Comparison of ENCODE assay signal across 25 cellular contexts in genomic region chr7:21454182-21454581, GRCh38.
"Had no signal": no experiment of that assay in that cellular context is flagged by ENCODE, and none has a peak within 500 bp of the region (broad histone marks: within the 10 kb centered on the region; RNA-seq: fewer than 3 reads in every experiment).

No MANE protein-coding gene starts in this region.

- DNase-seq: activated CD4-positive, alpha-beta memory T cell treated with anti-CD3 and anti-CD28 coated beads, Interleukin-2, amount 10 ng/mL, durations not matched to agents 7 days and 5 days; activated CD4-positive, alpha-beta T cell treated with anti-CD3 and anti-CD28 coated beads, Interleukin-2, amount 10 ng/mL, durations not matched to agents 24 days and 14 days; activated CD8-positive, alpha-beta memory T cell treated with anti-CD3 and anti-CD28 coated beads, Interleukin-2, amount 10 ng/mL, durations not matched to agents 7 days and 5 days; activated gamma-delta T cell treated with Interleukin-2 at 50 U/mL for 16 hours; activated T-cell treated with anti-CD3 and anti-CD28 coated beads for 4 hours; aorta; foreskin keratinocyte; glutamatergic neuron; immature natural killer cell; left lung; midbrain; retina; spleen; stimulated activated CD4-positive, alpha-beta T cell treated with anti-CD3 and anti-CD28 coated beads, Interleukin-4, amount 100 ng/mL, for 1 hour; stimulated activated naive CD4-positive, alpha-beta T cell; T-helper 2 cell; testis had no signal

- H3K27ac Mint-ChIP-seq: activated CD4-positive, alpha-beta memory T cell treated with anti-CD3 and anti-CD28 coated beads, Interleukin-2, amount 10 ng/mL, durations not matched to agents 7 days and 5 days; activated CD4-positive, alpha-beta T cell treated with anti-CD3 and anti-CD28 coated beads, Interleukin-2, amount 10 ng/mL, durations not matched to agents 24 days and 14 days; activated CD8-positive, alpha-beta memory T cell treated with anti-CD3 and anti-CD28 coated beads, Interleukin-2, amount 10 ng/mL, durations not matched to agents 7 days and 5 days; activated T-helper 1 cell treated with anti-CD3 and anti-CD28 coated beads, Interleukin-12 subunit alpha, Interleukin-12 subunit beta, Interleukin-2, Interleukin-4 antibody, amounts not matched to agents 30 ng/mL and 10 ng/mL and 1 ng/mL, durations not matched to agents 14 hours and 24 hours and 36 hours; brain; natural killer cell treated with Interleukin-12 subunit alpha and Interleukin-12 subunit beta and Interleukin-15 and Interleukin-18, amount 100 ng/mL, for 72 hours; progenitor cell of endocrine pancreas had no signal

- H3K4me3 Mint-ChIP-seq: activated CD4-positive, alpha-beta memory T cell treated with anti-CD3 and anti-CD28 coated beads, Interleukin-2, amount 10 ng/mL, durations not matched to agents 7 days and 5 days; activated CD4-positive, alpha-beta T cell treated with anti-CD3 and anti-CD28 coated beads, Interleukin-2, amount 10 ng/mL, durations not matched to agents 24 days and 14 days; activated CD8-positive, alpha-beta memory T cell treated with anti-CD3 and anti-CD28 coated beads, Interleukin-2, amount 10 ng/mL, durations not matched to agents 7 days and 5 days; activated T-helper 1 cell treated with anti-CD3 and anti-CD28 coated beads, Interleukin-12 subunit alpha, Interleukin-12 subunit beta, Interleukin-2, Interleukin-4 antibody, amounts not matched to agents 30 ng/mL and 10 ng/mL and 1 ng/mL, durations not matched to agents 14 hours and 24 hours and 36 hours; brain; immature natural killer cell; natural killer cell treated with Interleukin-12 subunit alpha and Interleukin-12 subunit beta and Interleukin-15 and Interleukin-18, amount 100 ng/mL, for 72 hours had no signal

- H3K4me1 Mint-ChIP-seq: brain had no signal

- H3K4me1 ChIP-seq: foreskin keratinocyte, testis had no signal

- H3K4me2 ChIP-seq: hepatocyte had no signal

- H3K79me2 ChIP-seq: hepatocyte had no signal

- H3K27ac ChIP-seq: foreskin keratinocyte, hepatocyte, left lung, spleen, testis, VCaP had no signal

- H2AFZ ChIP-seq: hepatocyte had no signal

- H3K9me3 ChIP-seq: testis had no signal

- H3K27me3 Mint-ChIP-seq: activated CD4-positive, alpha-beta memory T cell treated with anti-CD3 and anti-CD28 coated beads, Interleukin-2, amount 10 ng/mL, durations not matched to agents 7 days and 5 days; activated CD4-positive, alpha-beta T cell treated with anti-CD3 and anti-CD28 coated beads, Interleukin-2, amount 10 ng/mL, durations not matched to agents 24 days and 14 days; activated CD8-positive, alpha-beta memory T cell treated with anti-CD3 and anti-CD28 coated beads, Interleukin-2, amount 10 ng/mL, durations not matched to agents 7 days and 5 days; brain; natural killer cell treated with Interleukin-12 subunit alpha and Interleukin-12 subunit beta and Interleukin-15 and Interleukin-18, amount 100 ng/mL, for 72 hours; progenitor cell of endocrine pancreas had no signal

- H3K9me3 Mint-ChIP-seq: natural killer cell treated with Interleukin-12 subunit alpha and Interleukin-12 subunit beta and Interleukin-15 and Interleukin-18, amount 100 ng/mL, for 72 hours had no signal

- H3K4me3 ChIP-seq: hepatocyte, left lung, spleen, testis had no signal

- ATAC-seq: activated CD4-positive, CD25-positive, alpha-beta regulatory T cell treated with anti-CD3 and anti-CD28 coated beads, Interleukin-2, amount 50 U/mL, for 24 hours; activated CD8-positive, alpha-beta memory T cell treated with anti-CD3 and anti-CD28 coated beads, Interleukin-2, amount 10 ng/mL, durations not matched to agents 7 days and 5 days; activated naive CD4-positive, alpha-beta T cell treated with anti-CD3 and anti-CD28 coated beads, Interleukin-2, amount 50 U/mL, for 72 hours; foreskin keratinocyte; left lung; natural killer cell treated with Interleukin-12 subunit alpha and Interleukin-12 subunit beta and Interleukin-15 and Interleukin-18, amount 100 ng/mL, for 72 hours had no signal

- H3K27me3 ChIP-seq: foreskin keratinocyte, hepatocyte, left lung, spleen, testis had no signal
